ENCODE assay signal across 10 cellular contexts in the genomic region with DNA sequence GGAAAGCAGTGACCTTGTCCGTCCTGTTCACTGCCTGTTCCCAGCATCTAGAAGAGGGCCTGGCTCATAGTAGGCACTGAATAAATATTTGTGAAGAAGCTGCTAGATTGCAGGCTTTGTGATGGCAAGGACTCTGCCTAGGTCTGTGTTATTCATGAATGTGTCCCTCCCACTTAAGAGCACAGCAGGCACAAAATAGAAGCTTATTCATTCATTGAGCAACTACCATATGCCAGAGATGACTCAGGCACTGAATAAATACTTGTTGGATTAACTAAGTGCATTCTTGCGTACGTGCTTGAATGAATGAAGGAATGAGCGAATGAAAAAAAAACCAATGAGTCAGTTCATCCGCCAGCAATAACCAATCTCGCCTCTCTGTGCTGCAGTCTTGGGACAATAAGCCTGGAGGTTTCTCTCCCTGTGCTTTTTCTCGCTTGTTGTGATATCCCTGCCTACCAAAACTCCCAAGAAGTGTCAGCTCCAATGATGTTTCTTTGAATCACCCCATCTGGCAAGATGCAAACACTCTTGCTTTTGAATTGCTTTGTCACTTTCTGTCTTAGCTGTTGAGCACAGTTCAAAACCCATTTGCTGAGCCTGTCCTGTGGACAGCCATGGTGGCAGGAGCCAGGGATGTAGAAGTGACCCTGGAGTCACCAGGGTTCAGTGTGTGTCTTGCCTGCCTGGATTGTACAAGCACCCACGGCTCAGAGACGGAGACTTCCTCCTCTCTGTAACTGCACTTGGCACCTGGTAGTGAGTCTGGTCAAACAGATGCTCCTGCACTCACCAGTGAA.
DNase-seq lines count a peak whose midpoint lies in the region; ATAC-seq and TF ChIP-seq lines count a peak whose summit lies in the region.
"Had no signal": no experiment of that assay in that cellular context is flagged by ENCODE, and none has a peak within 500 bp of the region (broad histone marks: within the 10 kb centered on the region; RNA-seq: fewer than 3 reads in every experiment).

No MANE protein-coding gene starts in this region.

- no peak for TF ChIP-seq CTCF in fibroblast of lung (conservative IDR thresholded peaks at IDR 0.05 in 1 of 2, IDR thresholded peaks at IDR 0.05 in 1 of 2; ENCODE audit: low read depth in 1 of 2, low read length in 2 of 2)

- H3K9me3 ChIP-seq in GM23248 (ENCODE audit: low read depth) (no peaks in the 10 kb centered on the region), NT2/D1 (ENCODE audit: insufficient read depth, low read length) (no peaks in the 10 kb centered on the region), fibroblast of lung (ENCODE audit: control insufficient read depth, insufficient read depth, low read depth, low read length) (no peaks in the 10 kb centered on the region)

- in situ Hi-C loops in GM23248 (cut with MboI): no loop called here

- H3K4me3 ChIP-seq in GM23248 (peak overlapping the region; percentile 22; the same call in 1 of the 2 replicates), NT2/D1 (ENCODE audit: insufficient read length, low read depth) (no peak overlapping the region), fibroblast of lung (replicated peaks in 1 of 4; ENCODE audit: control extremely low read depth in 1 of 4, insufficient read depth in 1 of 4, low read depth in 3 of 4, low read length in 4 of 4) (peak overlapping the region in 1 of 4 experiments; percentile 1)

- H3K27ac ChIP-seq in GM23248 (peak overlapping the region; percentile 78), fibroblast of lung (ENCODE audit: insufficient read depth, low read length) (peak overlapping the region; percentile 94)

- H3K36me3 ChIP-seq in GM23248 (ENCODE audit: low read depth) (no peaks in the 10 kb centered on the region), NT2/D1 (ENCODE audit: insufficient read depth, insufficient read length, low read length) (no peaks in the 10 kb centered on the region), fibroblast of lung (ENCODE audit: control insufficient read depth, insufficient read depth, low read length) (no peaks in the 10 kb centered on the region)

- ATAC-seq in GM18873 (IDR thresholded peaks at IDR 0.05; ENCODE audit: low FRiP score, unreplicated experiment) (no peak), HG02798 (IDR thresholded peaks at IDR 0.05; ENCODE audit: poor library complexity, unreplicated experiment) (no peak)
- ATAC-seq: stimulated activated naive CD8-positive, alpha-beta T cell treated with anti-CD3 and anti-CD28 coated beads, Interleukin-15, Interleukin-2, amounts not matched to agents 100 U/mL and 50 U/mL, for 24 hours had no signal

- H2AFZ ChIP-seq in GM23248 (peak overlapping the region; percentile 66), fibroblast of lung (ENCODE audit: low read length) (peak overlapping the region; percentile 75)

- no peaks in the 10 kb centered on the region for H3K9me2 ChIP-seq in GM23248 (ENCODE audit: insufficient read depth)

- no peaks in the 10 kb centered on the region for H3K27me3 ChIP-seq in GM23248 (replicated peaks; ENCODE audit: insufficient read depth)
- no peaks in the 10 kb centered on the region for H3K27me3 ChIP-seq in NT2/D1 (ENCODE audit: insufficient read depth, insufficient read length)
- H3K27me3 ChIP-seq in fibroblast of lung (ENCODE audit: control insufficient read depth, insufficient read depth, low read length): no peaks in the 10 kb centered on the region

- H3F3A ChIP-seq in GM23248 (ENCODE audit: insufficient read depth): peaks cover 18% of the 10 kb centered on the region

- no peaks in the 10 kb centered on the region for H3K79me2 ChIP-seq in GM23248 (ENCODE audit: insufficient read depth)
- H3K79me2 ChIP-seq in fibroblast of lung (ENCODE audit: control insufficient read depth, insufficient read depth, low read length): no peaks in the 10 kb centered on the region

- WGBS in GM23248 (ENCODE audit: low coverage in 1 of 2, low lambda C conversion rate in 2 of 2, missing lambda C conversion rate in 2 of 2), 2 experiments: 7 to 12% methylated on average over 9 of the region's 9 CpGs

- H3K9ac ChIP-seq in GM23248: peak overlapping the region; percentile 34; the same call in 1 of the 2 replicates
- no peak overlapping the region for H3K9ac ChIP-seq in NT2/D1 (ENCODE audit: insufficient read length, low read depth)
- peak overlapping the region; percentile 38 for H3K9ac ChIP-seq in fibroblast of lung (ENCODE audit: insufficient read depth, low read length)

- peaks cover 17% of the 10 kb centered on the region for H3K4me1 ChIP-seq in GM23248 (ENCODE audit: insufficient read depth)
- peaks cover 10% of the 10 kb centered on the region for H3K4me1 ChIP-seq in NT2/D1 (ENCODE audit: insufficient read depth, insufficient read length)
- H3K4me1 ChIP-seq in fibroblast of lung (ENCODE audit: control insufficient read depth, extremely low read depth, insufficient read depth, low read length): peaks cover 12% of the 10 kb centered on the region

- DNase-seq in GM23248 (peak; percentile 98), NT2/D1 (ENCODE audit: low read depth, low spot score) (peak; percentile 67), fibroblast of lung (ENCODE audit: low read depth in 2 of 2) (peak; percentile 96 to 99), smooth muscle cell of the brain vasculature (ENCODE audit: low read depth, low spot score) (peak; percentile 35), NCI-H2196 treated with DMSO at 0.1 percent for 48 hours (lab: John Stamatoyannopoulos, UW; ENCODE audit: unreplicated experiment) (no peak), NCI-H1436 treated with DMSO at 0.1 percent for 48 hours (lab: John Stamatoyannopoulos, UW) (no peak)
- DNase-seq: activated naive CD8-positive, alpha-beta T cell treated with anti-CD3 and anti-CD28 coated beads, Interleukin-2, amount 10 ng/mL, durations not matched to agents 7 days and 5 days; stimulated activated naive CD8-positive, alpha-beta T cell treated with anti-CD3 and anti-CD28 coated beads, Interleukin-15, Interleukin-2, amounts not matched to agents 100 U/mL and 50 U/mL, for 24 hours had no signal

- H3K4me2 ChIP-seq in GM23248 (ENCODE audit: unreplicated experiment) (peak overlapping the region; percentile 63), fibroblast of lung (ENCODE audit: extremely low read depth, insufficient read depth, low read length) (peak overlapping the region; percentile 82)

- H4K20me1 ChIP-seq in GM23248 (ENCODE audit: insufficient read depth) (no peaks in the 10 kb centered on the region), fibroblast of lung (ENCODE audit: control insufficient read depth, extremely low read depth, insufficient read depth, low read length) (no peaks in the 10 kb centered on the region)

Comparison
In these comparisons a context has a peak if more than half of its experiments do, and no peak if none do; other contexts are left out.
1. DNase-seq: peak in GM23248 (single experiment), NT2/D1 (single experiment), fibroblast of lung (2 of 2) and smooth muscle cell of the brain vasculature (single experiment); none in NCI-H2196 treated with DMSO at 0.1 percent for 48 hours (single experiment) and NCI-H1436 treated with DMSO at 0.1 percent for 48 hours (single experiment).